21 cellular contexts compared by ENCODE assay signal in genomic region chr14:58702466-58703148, GRCh38.
"Had no signal": no experiment of that assay in that cellular context is flagged by ENCODE, and none has a peak within 500 bp of the region (broad histone marks: within the 10 kb centered on the region; RNA-seq: fewer than 3 reads in every experiment).

No MANE protein-coding gene starts in this region.

- ATAC-seq: gastrocnemius medialis; heart right ventricle; left lobe of liver; naive thymus-derived CD4-positive, alpha-beta T cell; stimulated activated effector memory CD8-positive, alpha-beta T cell treated with anti-CD3 and anti-CD28 coated beads, Interleukin-12 subunit alpha, Interleukin-12 subunit beta, amount 100 ng/mL, for 72 hours; upper lobe of right lung had no signal

- H3K4me3 ChIP-seq: colonic mucosa, gastrocnemius medialis, heart right ventricle, ovary, right atrium auricular region, testis, tibial nerve, upper lobe of right lung, vagina had no signal

- H3K9me3 Mint-ChIP-seq: endodermal cell; stimulated activated effector memory CD8-positive, alpha-beta T cell treated with anti-CD3 and anti-CD28 coated beads, Interleukin-12 subunit alpha, Interleukin-12 subunit beta, amount 100 ng/mL, for 72 hours; stimulated activated naive CD8-positive, alpha-beta T cell treated with anti-CD3 and anti-CD28 coated beads, Interleukin-15, Interleukin-2, amounts not matched to agents 100 ng/mL and 50 ng/mL, for 24 hours had no signal

- H3K4me1 ChIP-seq: colonic mucosa, right atrium auricular region, testis, vagina had no signal

- H3K4me1 Mint-ChIP-seq: naive thymus-derived CD4-positive, alpha-beta T cell; stimulated activated effector memory CD8-positive, alpha-beta T cell treated with anti-CD3 and anti-CD28 coated beads, Interleukin-12 subunit alpha, Interleukin-12 subunit beta, amount 100 ng/mL, for 72 hours had no signal

- H3K27ac ChIP-seq: colonic mucosa, gastrocnemius medialis, heart right ventricle, ovary, right atrium auricular region, testis, tibial nerve, upper lobe of right lung, vagina had no signal

- H3K36me3 ChIP-seq: colonic mucosa, gastrocnemius medialis, heart right ventricle, ovary, right atrium auricular region, tibial nerve, upper lobe of right lung, vagina had no signal

- H3K27ac Mint-ChIP-seq: stimulated activated effector memory CD8-positive, alpha-beta T cell treated with anti-CD3 and anti-CD28 coated beads, Interleukin-12 subunit alpha, Interleukin-12 subunit beta, amount 100 ng/mL, for 72 hours; stimulated activated naive CD8-positive, alpha-beta T cell treated with anti-CD3 and anti-CD28 coated beads, Interleukin-15, Interleukin-2, amounts not matched to agents 100 ng/mL and 50 ng/mL, for 24 hours had no signal

- H3K9me3 ChIP-seq: colonic mucosa, gastrocnemius medialis, heart right ventricle, ovary, right atrium auricular region, testis, tibial nerve, upper lobe of right lung, vagina had no signal

- H3K27me3 ChIP-seq: colonic mucosa, gastrocnemius medialis, ovary, right atrium auricular region, testis, tibial nerve, vagina had no signal

- DNase-seq: effector CD4-positive, alpha-beta T cell; gastrocnemius medialis; heart right ventricle; hypothalamus; kidney glomerular epithelial cell; mammary epithelial cell; naive thymus-derived CD4-positive, alpha-beta T cell; ovary; stimulated activated CD4-positive, alpha-beta T cell treated with anti-CD3 and anti-CD28 coated beads, Interleukin-12 subunit alpha, Interleukin-12 subunit beta, amount 100 ng/mL, for 4 hours; stimulated activated CD4-positive, alpha-beta T cell treated with anti-CD3 and anti-CD28 coated beads, Interleukin-2, amount 100 ng/mL, for 48 hours; stimulated activated CD8-positive, alpha-beta memory T cell treated with anti-CD3 and anti-CD28 coated beads, Interleukin-4, amount 100 ng/mL, for 48 hours; testis; upper lobe of right lung had no signal

- H3K36me3 Mint-ChIP-seq: naive thymus-derived CD4-positive, alpha-beta T cell; stimulated activated effector memory CD8-positive, alpha-beta T cell treated with anti-CD3 and anti-CD28 coated beads, Interleukin-12 subunit alpha, Interleukin-12 subunit beta, amount 100 ng/mL, for 72 hours had no signal

- H3K4me3 Mint-ChIP-seq: endodermal cell; naive thymus-derived CD4-positive, alpha-beta T cell; stimulated activated effector memory CD8-positive, alpha-beta T cell treated with anti-CD3 and anti-CD28 coated beads, Interleukin-12 subunit alpha, Interleukin-12 subunit beta, amount 100 ng/mL, for 72 hours; stimulated activated naive CD8-positive, alpha-beta T cell treated with anti-CD3 and anti-CD28 coated beads, Interleukin-15, Interleukin-2, amounts not matched to agents 100 ng/mL and 50 ng/mL, for 24 hours had no signal
